In genomic region chr2:26764906-26765305, GRCh38 we compare ENCODE assay signal across 8 cellular contexts. TPM values are rescaled to one million over a fixed set of nuclear protein-coding genes. Genes with fewer than 3 reads are reported as not detected.
DNase-seq lines count a peak whose midpoint lies in the region; ATAC-seq, FAIRE-seq and TF ChIP-seq lines count a peak whose summit lies in the region.

No MANE protein-coding gene starts in this region.

- peaks cover 27% of the 10 kb centered on the region for H4K20me1 ChIP-seq in SK-N-SH (ENCODE audit: insufficient read depth)

- ATAC-seq in SK-N-SH treated with all-trans-retinoic acid at 6 μM for 48 hours: no peak
- no peak for ATAC-seq in activated naive CD8-positive, alpha-beta T cell treated with anti-CD3 and anti-CD28 coated beads, Interleukin-2, amount 10 ng/mL, durations not matched to agents 7 days and 5 days (ENCODE audit: low read depth)

- POLR2A ChIA-PET in SK-N-SH (lab: Yijun Ruan, JAX): interaction anchor here (0.9 kb wide), 1 partner anchor 11 kb away, joined by 3 read pairs; no protein-coding TSS in a partner anchor
- POLR2A ChIA-PET in activated naive CD8-positive, alpha-beta T cell treated with anti-CD3 and anti-CD28 coated beads, Interleukin-2, amount 10 ng/mL, durations not matched to agents 7 days and 5 days (lab: Charles Lee): interaction anchor here (2.1 kb wide), 1 partner anchor 22 kb away, joined by 10 read pairs; the partner anchor contains the start of gene CENPA

- peak overlapping the region; percentile 94 for H3K4me2 ChIP-seq in SK-N-SH

- peaks cover 3% of the 10 kb centered on the region for H3K36me3 Mint-ChIP-seq in activated naive CD8-positive, alpha-beta T cell treated with anti-CD3 and anti-CD28 coated beads, Interleukin-2, amount 10 ng/mL, durations not matched to agents 7 days and 5 days

- H3K4me1 Mint-ChIP-seq in activated naive CD8-positive, alpha-beta T cell treated with anti-CD3 and anti-CD28 coated beads, Interleukin-2, amount 10 ng/mL, durations not matched to agents 7 days and 5 days: peaks cover 36% of the 10 kb centered on the region

- H3K27ac Mint-ChIP-seq in activated naive CD8-positive, alpha-beta T cell treated with anti-CD3 and anti-CD28 coated beads, Interleukin-2, amount 10 ng/mL, durations not matched to agents 7 days and 5 days: peak overlapping the region; percentile 90

- CTCF ChIA-PET in SK-N-SH (lab: Yijun Ruan, JAX): interaction anchor here (0.6 to 3.6 kb wide), 7 partner anchors 9 to 286 kb away, joined by 3 to 17 read pairs (median 5); no protein-coding TSS in a partner anchor

- 3% methylated on average over 3 of the region's 3 CpGs for WGBS in SK-N-SH (ENCODE audit: low lambda C conversion rate)

- H3K4me3 ChIP-seq in SK-N-SH (ENCODE audit: low read depth in 2 of 2, low read length in 1 of 2) (peak overlapping the region; percentile 85 to 96), kidney (ENCODE audit: low read length in 2 of 2) (peak overlapping the region; percentile 87 to 94), stomach smooth muscle (ENCODE audit: low read length in 2 of 2) (peak overlapping the region; percentile 93)

- H3K9me3 Mint-ChIP-seq in activated naive CD8-positive, alpha-beta T cell treated with anti-CD3 and anti-CD28 coated beads, Interleukin-2, amount 10 ng/mL, durations not matched to agents 7 days and 5 days: no peaks in the 10 kb centered on the region

- peaks cover 5% of the 10 kb centered on the region for H3K27me3 Mint-ChIP-seq in activated naive CD8-positive, alpha-beta T cell treated with anti-CD3 and anti-CD28 coated beads, Interleukin-2, amount 10 ng/mL, durations not matched to agents 7 days and 5 days

- peak overlapping the region; percentile 95 for H3K4me3 Mint-ChIP-seq in activated naive CD8-positive, alpha-beta T cell treated with anti-CD3 and anti-CD28 coated beads, Interleukin-2, amount 10 ng/mL, durations not matched to agents 7 days and 5 days

- H3K36me3 ChIP-seq in SK-N-SH (replicated peaks in 1 of 2; ENCODE audit: control insufficient read depth in 1 of 2, insufficient read depth in 2 of 2, low read length in 1 of 2) (peaks cover 2 to 4% of the 10 kb centered on the region in 2 experiments), kidney (ENCODE audit: control insufficient read depth in 1 of 2, insufficient read depth in 2 of 2, low read length in 2 of 2) (no peaks in the 10 kb centered on the region), stomach smooth muscle (ENCODE audit: control insufficient read depth in 2 of 2, insufficient read depth in 2 of 2, low read length in 2 of 2) (peaks cover 0 to 2% of the 10 kb centered on the region in 2 donors)

- no peak for FAIRE-seq in kidney (lab: Jason Lieb, UNC)

- TF ChIP-seq EP300 in SK-N-SH (IDR thresholded peaks at IDR 0.05; ENCODE audit: borderline replicate concordance in 1 of 2, low read depth in 1 of 2, low read length in 1 of 2): no peak

- DNase-seq in SK-N-SH (peak; percentile 35), kidney (no peak), NCI-H146 treated with DMSO at 0.1 percent for 48 hours (lab: John Stamatoyannopoulos, UW; ENCODE audit: unreplicated experiment) (no peak), NCI-H446 (lab: John Stamatoyannopoulos, UW) (no peak), GM19238 (ENCODE audit: insufficient read length, low spot score) (no peak)
- DNase-seq in activated naive CD8-positive, alpha-beta T cell treated with anti-CD3 and anti-CD28 coated beads, Interleukin-2, amount 10 ng/mL, durations not matched to agents 7 days and 5 days: no peak

- TF ChIP-seq RAD21 in SK-N-SH (IDR thresholded peaks at IDR 0.05; ENCODE audit: low read length): no peak

- H3K9me2 ChIP-seq in SK-N-SH: no peaks in the 10 kb centered on the region

- no peaks in the 10 kb centered on the region for H3F3A ChIP-seq in SK-N-SH (replicated peaks; ENCODE audit: insufficient read depth)

- H3K9me3 ChIP-seq in SK-N-SH (no peaks in the 10 kb centered on the region), kidney (ENCODE audit: control insufficient read depth in 1 of 2, low read length in 2 of 2) (no peaks in the 10 kb centered on the region), stomach smooth muscle (ENCODE audit: control insufficient read depth in 2 of 2, low read length in 2 of 2) (no peaks in the 10 kb centered on the region)

- H3K27ac ChIP-seq in SK-N-SH (ENCODE audit: low read depth in 2 of 2, low read length in 1 of 2): peak overlapping the region; percentile 63 to 84; a peak in 2 of 4 replicates
- peak overlapping the region; percentile 82 to 94 for H3K27ac ChIP-seq in kidney (ENCODE audit: low read depth in 2 of 2, low read length in 2 of 2)
- H3K27ac ChIP-seq in stomach smooth muscle (ENCODE audit: low read length): peak overlapping the region; percentile 83

- intact Hi-C loops in kidney (cut with DNase I): no loop called here

- peak overlapping the region; percentile 91 for H3K9ac ChIP-seq in SK-N-SH
- H3K9ac ChIP-seq in kidney (ENCODE audit: low read length in 2 of 2): peak overlapping the region; percentile 99
- H3K9ac ChIP-seq in stomach smooth muscle (ENCODE audit: low read length in 2 of 2): peak overlapping the region; percentile 91 to 99

- peak overlapping the region; percentile 94; the same call in 1 of the 2 replicates for H2AFZ ChIP-seq in SK-N-SH (ENCODE audit: low read depth)

- TF ChIP-seq CTCF in SK-N-SH (IDR thresholded peaks at IDR 0.05): no peak
- TF ChIP-seq CTCF in kidney (IDR thresholded peaks at IDR 0.05; ENCODE audit: borderline replicate concordance, extremely low read depth, insufficient read depth): no peak

- H3K79me2 ChIP-seq in SK-N-SH (ENCODE audit: insufficient read depth): peaks cover 63% of the 10 kb centered on the region

- H3K27me3 ChIP-seq in SK-N-SH (ENCODE audit: insufficient read depth) (no peaks in the 10 kb centered on the region), stomach smooth muscle (ENCODE audit: control insufficient read depth in 1 of 2, insufficient read depth in 2 of 2, low read length in 2 of 2) (no peaks in the 10 kb centered on the region)

- H3K4me1 ChIP-seq in SK-N-SH (ENCODE audit: control insufficient read depth in 1 of 2, insufficient read depth in 2 of 2, low read depth in 1 of 2, low read length in 1 of 2): peaks cover 6 to 25% of the 10 kb centered on the region in 2 experiments; a peak in 3 of 4 replicates
- peaks cover 5 to 19% of the 10 kb centered on the region in 2 donors for H3K4me1 ChIP-seq in kidney (ENCODE audit: control insufficient read depth in 1 of 2, insufficient read depth in 1 of 2, low read depth in 1 of 2, low read length in 2 of 2)
- H3K4me1 ChIP-seq in stomach smooth muscle (ENCODE audit: control insufficient read depth, insufficient read depth, low read length): peaks cover 44% of the 10 kb centered on the region

TF ChIP-seq in SK-N-SH, 30 proteins besides CTCF, POLR2A, EP300 and RAD21:
- no peak for TF ChIP-seq ELF1 (IDR thresholded peaks at IDR 0.05)
- TF ChIP-seq RXRA (IDR thresholded peaks at IDR 0.05; ENCODE audit: borderline replicate concordance, low read depth): no peak

TF ChIP-seq in SK-N-SH treated with all-trans-retinoic acid at 6 μM for 48 hours, 23 proteins besides CTCF, POLR2A, EP300 and RAD21 (continues in another document):
- TF ChIP-seq ZFP30 (CRISPR knock-in tag; IDR thresholded peaks at IDR 0.05) (no peak), TCF4 (CRISPR knock-in tag; IDR thresholded peaks at IDR 0.05; ENCODE audit: borderline replicate concordance) (no peak), ARNTL (CRISPR knock-in tag; IDR thresholded peaks at IDR 0.05; ENCODE audit: borderline replicate concordance, low read depth) (no peak), OSR1 (CRISPR knock-in tag; IDR thresholded peaks at IDR 0.05) (no peak), ESRRG (CRISPR knock-in tag; IDR thresholded peaks at IDR 0.05) (no peak), PPARA (CRISPR knock-in tag; IDR thresholded peaks at IDR 0.05; ENCODE audit: borderline replicate concordance) (no peak), SNAI2 (CRISPR knock-in tag; IDR thresholded peaks at IDR 0.05) (no peak), ZC3H10 (CRISPR knock-in tag; IDR thresholded peaks at IDR 0.05) (no peak), CSDC2 (CRISPR knock-in tag; IDR thresholded peaks at IDR 0.05) (no peak)
- TF ChIP-seq, protein P1, sequence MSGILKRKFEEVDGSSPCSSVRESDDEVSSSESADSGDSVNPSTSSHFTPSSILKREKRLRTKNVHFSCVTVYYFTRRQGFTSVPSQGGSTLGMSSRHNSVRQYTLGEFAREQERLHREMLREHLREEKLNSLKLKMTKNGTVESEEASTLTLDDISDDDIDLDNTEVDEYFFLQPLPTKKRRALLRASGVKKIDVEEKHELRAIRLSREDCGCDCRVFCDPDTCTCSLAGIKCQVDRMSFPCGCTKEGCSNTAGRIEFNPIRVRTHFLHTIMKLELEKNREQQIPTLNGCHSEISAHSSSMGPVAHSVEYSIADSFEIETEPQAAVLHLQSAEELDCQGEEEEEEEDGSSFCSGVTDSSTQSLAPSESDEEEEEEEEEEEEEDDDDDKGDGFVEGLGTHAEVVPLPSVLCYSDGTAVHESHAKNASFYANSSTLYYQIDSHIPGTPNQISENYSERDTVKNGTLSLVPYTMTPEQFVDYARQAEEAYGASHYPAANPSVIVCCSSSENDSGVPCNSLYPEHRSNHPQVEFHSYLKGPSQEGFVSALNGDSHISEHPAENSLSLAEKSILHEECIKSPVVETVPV (CRISPR knock-in tag; IDR thresholded peaks at IDR 0.05): no peak

RNA-seq across cellular contexts. Expression of gene SLC35F6, which starts 0.8 kb away (rescaled TPM):
- 15.9 and 16.0 TPM in 2 replicates for polyA plus RNA-seq in SK-N-SH (2012; rRNA removed)
- 8.3 and 12.6 TPM in 2 replicates for polyA plus RNA-seq in SK-N-SH (2012; cell fraction: cytosol; rRNA removed)
- 10.6 and 12.1 TPM in 2 replicates for polyA plus RNA-seq in SK-N-SH (2012; cell fraction: nucleus; rRNA removed)
- total RNA-seq in activated naive CD8-positive, alpha-beta T cell treated with anti-CD3 and anti-CD28 coated beads, Interleukin-2, amount 10 ng/mL, durations not matched to agents 7 days and 5 days: 10 to 100 TPM; 19.5 to 19.7 TPM
- 63.7 TPM for total RNA-seq in kidney
- polyA plus RNA-seq in kidney (ENCODE audit: insufficient read depth, low read depth, low replicate concordance): 43.1 TPM

RNA-seq across cellular contexts. Expression of gene CENPA, which starts 20.9 kb away (rescaled TPM):
- 17.0 and 19.5 TPM in 2 replicates for polyA plus RNA-seq in SK-N-SH (2012; rRNA removed)
- 15.4 and 19.7 TPM in 2 replicates for polyA plus RNA-seq in SK-N-SH (2012; cell fraction: cytosol; rRNA removed)
- 8.0 and 9.4 TPM in 2 replicates for polyA plus RNA-seq in SK-N-SH (2012; cell fraction: nucleus; rRNA removed)
- total RNA-seq in activated naive CD8-positive, alpha-beta T cell treated with anti-CD3 and anti-CD28 coated beads, Interleukin-2, amount 10 ng/mL, durations not matched to agents 7 days and 5 days: 10 to 100 TPM; 30.5 to 34.4 TPM
- total RNA-seq in kidney: 0.63 TPM
- not detected for polyA plus RNA-seq in kidney (ENCODE audit: insufficient read depth, low read depth, low replicate concordance)

Comparison
In these comparisons a context has a peak if more than half of its experiments do, and no peak if none do; other contexts are left out.
1. RNA of gene CENPA, which starts 20.9 kb away (total RNA-seq): 30.5 to 34.4 TPM in activated naive CD8-positive, alpha-beta T cell treated with anti-CD3 and anti-CD28 coated beads, Interleukin-2, amount 10 ng/mL, durations not matched to agents 7 days and 5 days; 0.63 TPM in kidney (single experiment); every median in the first group is over 10 times any median in the second.
2. Peak in every context shown above with its lines, with median percentiles within 50 percentile points of each other: H3K27ac ChIP-seq, H3K4me3 ChIP-seq and H3K9ac ChIP-seq.